8 cellular contexts compared by ENCODE assay signal in genomic region chr9:107172160-107172978, GRCh38.
A peak's percentile ranks its signal among the peaks of the same experiment; 100 is the strongest.
DNase-seq lines count a peak whose midpoint lies in the region; ATAC-seq and TF ChIP-seq lines count a peak whose summit lies in the region.

No MANE protein-coding gene starts in this region.

- H3K79me1 ChIP-seq in neuronal stem cell (ENCODE audit: low read depth, low read length): no peaks in the 10 kb centered on the region

- H3K36me3 Mint-ChIP-seq in activated T-cell treated with anti-CD3 and anti-CD28 coated beads, Interleukin-2, amount 50 U/mL, for 24 hours (ENCODE audit: low read depth): no peaks in the 10 kb centered on the region

- H2BK12ac ChIP-seq in neuronal stem cell (ENCODE audit: low read length): no peak overlapping the region

- TF ChIP-seq CTCF in OCI-LY3 (IDR thresholded peaks at IDR 0.05; ENCODE audit: low read depth, low read length) (peak; percentile 93), fibroblast of mammary gland (conservative IDR thresholded peaks at IDR 0.05; ENCODE audit: control insufficient read depth, insufficient read depth, low read depth, low read length) (peak; percentile 97), thoracic aorta (IDR thresholded peaks at IDR 0.05) (peak; percentile 92)

- H3K4ac ChIP-seq in neuronal stem cell (ENCODE audit: low read length): no peak overlapping the region

- H3K27me3 ChIP-seq in OCI-LY3 (ENCODE audit: low read depth, low read length) (peaks cover 7% of the 10 kb centered on the region; the same call in 1 of the 2 replicates), neuronal stem cell (ENCODE audit: control insufficient read depth in 3 of 3, insufficient read depth in 3 of 3, low read depth in 1 of 3, low read length in 3 of 3) (no peaks in the 10 kb centered on the region), thoracic aorta (replicated peaks; ENCODE audit: insufficient read depth) (no peaks in the 10 kb centered on the region)

- no peak overlapping the region for H3K18ac ChIP-seq in neuronal stem cell (ENCODE audit: low read length)

- DNase-seq in EL (peak; percentile 76), HuH-7.5 (ENCODE audit: low spot score) (peak; percentile 29), fibroblast of mammary gland (ENCODE audit: low read depth) (peak; percentile 84), neuronal stem cell (ENCODE audit: low spot score) (peak; percentile 79), thoracic aorta (ENCODE audit: low spot score) (peak; percentile 8)
- peak; percentile 64 for DNase-seq in activated T-cell treated with anti-CD3 and anti-CD28 coated beads, Interleukin-2, amount 50 U/mL, for 24 hours

- H3K4me3 Mint-ChIP-seq in activated T-cell treated with anti-CD3 and anti-CD28 coated beads, Interleukin-2, amount 50 U/mL, for 24 hours: no peak overlapping the region

- H3K9ac ChIP-seq in OCI-LY3 (ENCODE audit: low read length) (no peak overlapping the region), neuronal stem cell (ENCODE audit: low read depth, low read length, poor library complexity) (no peak overlapping the region)

- ATAC-seq in GM21619 (IDR thresholded peaks at IDR 0.05; ENCODE audit: unreplicated experiment) (peak; percentile 62), thoracic aorta (ENCODE audit: insufficient number of reproducible peaks, low FRiP score, low read depth) (no peak)

- H3K79me2 ChIP-seq in OCI-LY3 (ENCODE audit: low read length): no peaks in the 10 kb centered on the region

- WGBS in neuronal stem cell (ENCODE audit: extremely low coverage in 2 of 2, insufficient read length in 2 of 2, insufficient replicate concordance in 1 of 2), 2 donors: no CpG with 5 or more reads among the region's 4 CpGs

- H3K23ac ChIP-seq in neuronal stem cell (ENCODE audit: low read depth, low read length, poor library complexity): no peak overlapping the region

- H2AFZ ChIP-seq in OCI-LY3 (ENCODE audit: low read depth, low read length): no peak overlapping the region
- H2AFZ ChIP-seq in neuronal stem cell (ENCODE audit: low read length): no peak overlapping the region

- no peak overlapping the region for H2BK120ac ChIP-seq in neuronal stem cell (ENCODE audit: low read depth, low read length)

- H4K91ac ChIP-seq in neuronal stem cell (ENCODE audit: low read depth, low read length, poor library complexity): no peak overlapping the region

- H4K20me1 ChIP-seq in OCI-LY3 (ENCODE audit: insufficient read depth, low read length): no peaks in the 10 kb centered on the region; the same call in 1 of the 2 replicates

- H3K27ac Mint-ChIP-seq in activated T-cell treated with anti-CD3 and anti-CD28 coated beads, Interleukin-2, amount 50 U/mL, for 24 hours: peak overlapping the region; percentile 62

- no peak overlapping the region for H2AK5ac ChIP-seq in neuronal stem cell (ENCODE audit: low read depth, low read length)

- peaks cover 31% of the 10 kb centered on the region for H3K27me3 Mint-ChIP-seq in activated T-cell treated with anti-CD3 and anti-CD28 coated beads, Interleukin-2, amount 50 U/mL, for 24 hours

- H3K9me3 Mint-ChIP-seq in activated T-cell treated with anti-CD3 and anti-CD28 coated beads, Interleukin-2, amount 50 U/mL, for 24 hours: no peaks in the 10 kb centered on the region

- H3K27ac ChIP-seq in OCI-LY3 (ENCODE audit: low read length): peak overlapping the region; percentile 9; the same call in 1 of the 2 replicates
- H3K27ac ChIP-seq in neuronal stem cell (replicated peaks; ENCODE audit: low read length): no peak overlapping the region
- H3K27ac ChIP-seq in thoracic aorta: no peak overlapping the region

- H4K8ac ChIP-seq in neuronal stem cell (ENCODE audit: low read depth, low read length): no peak overlapping the region

- peak overlapping the region; percentile 37 for H3K4me3 ChIP-seq in OCI-LY3 (ENCODE audit: low read length)
- H3K4me3 ChIP-seq in fibroblast of mammary gland (ENCODE audit: control insufficient read depth, low read depth, low read length): no peak overlapping the region
- H3K4me3 ChIP-seq in neuronal stem cell (ENCODE audit: low read length in 2 of 2): no peak overlapping the region
- H3K4me3 ChIP-seq in thoracic aorta: no peak overlapping the region

- H3K4me2 ChIP-seq in OCI-LY3 (ENCODE audit: low read length): peak overlapping the region; percentile 70
- H3K4me2 ChIP-seq in neuronal stem cell (ENCODE audit: insufficient read depth, low read length, poor library complexity, severe bottlenecking): no peak overlapping the region

- H3K9me3 ChIP-seq in OCI-LY3 (ENCODE audit: insufficient read depth, low read length) (no peaks in the 10 kb centered on the region), neuronal stem cell (replicated peaks in 1 of 2; ENCODE audit: control insufficient read depth in 2 of 2, insufficient read depth in 1 of 2, low read depth in 1 of 2, low read length in 2 of 2) (no peaks in the 10 kb centered on the region), thoracic aorta (no peaks in the 10 kb centered on the region)

- H3K36me3 ChIP-seq in OCI-LY3 (replicated peaks; ENCODE audit: low read depth, low read length): no peaks in the 10 kb centered on the region
- no peaks in the 10 kb centered on the region for H3K36me3 ChIP-seq in neuronal stem cell (replicated peaks in 1 of 2; ENCODE audit: control insufficient read depth in 2 of 2, insufficient read depth in 2 of 2, low read length in 2 of 2)
- no peaks in the 10 kb centered on the region for H3K36me3 ChIP-seq in thoracic aorta

- H3K4me1 ChIP-seq in OCI-LY3 (ENCODE audit: low read length) (peaks cover 30% of the 10 kb centered on the region), neuronal stem cell (ENCODE audit: control insufficient read depth in 2 of 2, insufficient read depth in 1 of 2, low read depth in 1 of 2, low read length in 2 of 2) (peaks cover 12 to 16% of the 10 kb centered on the region in 2 donors), thoracic aorta (ENCODE audit: control insufficient read depth in 1 of 2, low read depth in 2 of 2) (no peaks in the 10 kb centered on the region)

- no peak overlapping the region for H2BK5ac ChIP-seq in neuronal stem cell (ENCODE audit: low read length)

- peaks cover 29% of the 10 kb centered on the region for H3K4me1 Mint-ChIP-seq in activated T-cell treated with anti-CD3 and anti-CD28 coated beads, Interleukin-2, amount 50 U/mL, for 24 hours (ENCODE audit: low read depth)

- H3K14ac ChIP-seq in neuronal stem cell (ENCODE audit: low read length): no peak overlapping the region

- H2BK15ac ChIP-seq in neuronal stem cell (ENCODE audit: low read length): no peak overlapping the region

Comparison
In these comparisons a context has a peak if more than half of its experiments do, and no peak if none do; other contexts are left out.
1. DNase-seq: peak in every context shown above with its lines; median percentile 84 in fibroblast of mammary gland; 79 in neuronal stem cell; 76 in EL; 64 in activated T-cell treated with anti-CD3 and anti-CD28 coated beads, Interleukin-2, amount 50 U/mL, for 24 hours; 29 in HuH-7.5; 8 in thoracic aorta.